14 cellular contexts compared by ENCODE assay signal in genomic region chrX:259692-260355, GRCh38. TPM values are rescaled to one million over a fixed set of nuclear protein-coding genes. Genes with fewer than 3 reads are reported as not detected.
DNase-seq lines count a peak whose midpoint lies in the region; ATAC-seq, FAIRE-seq and TF ChIP-seq lines count a peak whose summit lies in the region.
"Had no signal": no experiment of that assay in that cellular context is flagged by ENCODE, and none has a peak within 500 bp of the region (broad histone marks: within the 10 kb centered on the region; RNA-seq: fewer than 3 reads in every experiment).

No MANE protein-coding gene starts in this region.

- in situ Hi-C loops in K562 (cut with MboI): no loop called here

- no peak overlapping the region for H3T11ph ChIP-seq in H9 (ENCODE audit: low read length)

- H2AK5ac ChIP-seq in H9 (ENCODE audit: insufficient read length, low read length): no peak overlapping the region

- H2BK20ac ChIP-seq in H9 (ENCODE audit: low read depth, low read length, poor library complexity, severe bottlenecking): no peak overlapping the region

- no peaks in the 10 kb centered on the region for H3K9me1 ChIP-seq in K562 (ENCODE audit: control insufficient read depth, insufficient read depth, low read length)

- no CpG with 5 or more reads among the region's 21 CpGs for WGBS in H9 (ENCODE audit: extremely low coverage, insufficient read length, low lambda C conversion rate)
- WGBS in K562 (ENCODE audit: insufficient coverage, low coverage, missing lambda C conversion rate): 23% methylated on average over 20 of the region's 21 CpGs

- no peaks in the 10 kb centered on the region for H3K9me2 ChIP-seq in DOHH2 (replicated peaks; ENCODE audit: control insufficient read depth, low read length)

- peak overlapping the region in 2 of 3 experiments; percentile 58 to 89; a peak in 3 of 7 replicates for H3K27ac Mint-ChIP-seq in H9
- peak overlapping the region in 1 of 2 donors; percentile 36 for H3K27ac Mint-ChIP-seq in natural killer cell
- H3K27ac Mint-ChIP-seq in CD4-positive, alpha-beta memory T cell: peak overlapping the region in 3 of 7 donors; percentile 35 to 77 (median 69)

- H3K27me3 Mint-ChIP-seq in H9 (ENCODE audit: low read depth) (peaks cover 4% of the 10 kb centered on the region), natural killer cell (ENCODE audit: low read depth in 2 of 2) (no peaks in the 10 kb centered on the region)
- no peaks in the 10 kb centered on the region for H3K27me3 Mint-ChIP-seq in CD4-positive, alpha-beta memory T cell

- H3K36me3 Mint-ChIP-seq in H9 (ENCODE audit: insufficient read depth in 1 of 3, low read depth in 3 of 3): no peaks in the 10 kb centered on the region; a peak in 1 of 7 replicates
- H3K36me3 Mint-ChIP-seq in natural killer cell: no peaks in the 10 kb centered on the region
- H3K36me3 Mint-ChIP-seq in CD4-positive, alpha-beta memory T cell: no peaks in the 10 kb centered on the region

- no peaks in the 10 kb centered on the region for H3K36me3 ChIP-seq in DOHH2 (ENCODE audit: control insufficient read depth, low read length)
- no peaks in the 10 kb centered on the region for H3K36me3 ChIP-seq in K562 (ENCODE audit: control insufficient read depth, insufficient read depth, low read length)
- no peaks in the 10 kb centered on the region for H3K36me3 ChIP-seq in CD4-positive, alpha-beta memory T cell (ENCODE audit: insufficient read depth, low read length)

- no peak overlapping the region for H3K14ac ChIP-seq in H9 (ENCODE audit: insufficient read depth, low read length)

- no peak overlapping the region for H3K27ac ChIP-seq in DOHH2 (ENCODE audit: low read depth, low read length)
- no peak overlapping the region for H3K27ac ChIP-seq in H9 (ENCODE audit: insufficient read length, low read depth, low read length)
- H3K27ac ChIP-seq in K562 (ENCODE audit: extremely low read depth, low read depth, low read length): no peak overlapping the region
- H3K27ac ChIP-seq in CD4-positive, alpha-beta memory T cell (ENCODE audit: low read depth, low read length): no peak overlapping the region
- H3K27ac ChIP-seq: skin epidermis had no signal

- no TSS peak for BruUV-seq in K562 (replicated peaks; lab: Mats Ljungman, UMichigan)

- no peak overlapping the region for H3K18ac ChIP-seq in H9 (ENCODE audit: insufficient read length, low read depth, low read length)

- TF ChIP-seq CTCF in DOHH2 (IDR thresholded peaks at IDR 0.05; ENCODE audit: low read depth, low read length, poor library complexity, severe bottlenecking): no peak
- TF ChIP-seq CTCF in H9 (conservative IDR thresholded peaks at IDR 0.05): no peak
- no peak for TF ChIP-seq CTCF in K562 (IDR thresholded peaks at IDR 0.05 in 2 of 3, conservative IDR thresholded peaks at IDR 0.05 in 1 of 3; ENCODE audit: insufficient read depth in 2 of 3, low read depth in 1 of 3, low read length in 3 of 3)
- TF ChIP-seq CTCF in natural killer cell (IDR thresholded peaks at IDR 0.05): no peak

- peaks cover 10% of the 10 kb centered on the region for H3K4me1 ChIP-seq in DOHH2 (ENCODE audit: control insufficient read depth, low read length)
- no peaks in the 10 kb centered on the region for H3K4me1 ChIP-seq in H9 (ENCODE audit: insufficient read depth, low read length)
- peaks cover 9 to 21% of the 10 kb centered on the region in 2 experiments for H3K4me1 ChIP-seq in K562 (replicated peaks in 1 of 2; ENCODE audit: control insufficient read depth in 2 of 2, insufficient read depth in 2 of 2, low read length in 2 of 2)
- H3K4me1 ChIP-seq in CD4-positive, alpha-beta memory T cell (ENCODE audit: insufficient read depth, low read length): no peaks in the 10 kb centered on the region

- ATAC-seq in K562 (peak; percentile 40), natural killer cell (peak in 1 of 3 donors; percentile 50), GM18870 (IDR thresholded peaks at IDR 0.05; ENCODE audit: unreplicated experiment) (no peak)

- no peak overlapping the region for H2BK12ac ChIP-seq in H9 (ENCODE audit: insufficient read length, low read depth, low read length)

- intact Hi-C loops in K562 (cut with micrococcal nuclease) (no loop called here), natural killer cell (cut with micrococcal nuclease) (no loop called here)
- intact Hi-C loops in CD4-positive, alpha-beta memory T cell (cut with micrococcal nuclease): no loop called here

- POLR2A ChIA-PET in K562 (lab: Yijun Ruan, JAX): no interaction called here
- POLR2A ChIA-PET in CD4-positive, alpha-beta memory T cell (lab: Charles Lee; ENCODE audit: partially characterized antibody): no interaction called here

- no peak overlapping the region for H4K91ac ChIP-seq in H9 (ENCODE audit: insufficient read length, low read depth, low read length)

- no peak for FAIRE-seq in K562 (lab: Jason Lieb, UNC)
- FAIRE-seq: colon had no signal

- H3K9me3 ChIP-seq in DOHH2 (ENCODE audit: control insufficient read depth, insufficient read depth, low read length): no peaks in the 10 kb centered on the region
- no peaks in the 10 kb centered on the region for H3K9me3 ChIP-seq in H9 (ENCODE audit: control insufficient read depth, low read depth, low read length)
- H3K9me3 ChIP-seq in K562 (replicated peaks; ENCODE audit: control insufficient read depth, insufficient read depth, low read depth, low read length): no peaks in the 10 kb centered on the region
- H3K9me3 ChIP-seq in CD4-positive, alpha-beta memory T cell (ENCODE audit: control insufficient read depth in 1 of 2, low read length in 2 of 2): no peaks in the 10 kb centered on the region

- peak; percentile 93 for DNase-seq in H9
- DNase-seq in K562 (ENCODE audit: extremely low read depth in 1 of 4, low spot score in 3 of 4): peak in 2 of 4 experiments; percentile 3 to 9
- DNase-seq in natural killer cell: no peak
- no peak for DNase-seq in HuH-7 (ENCODE audit: low spot score)
- no peak for DNase-seq in DMS79 treated with DMSO at 0.1 percent for 48 hours (lab: John Stamatoyannopoulos, UW)
- no peak for DNase-seq in CD4-positive, alpha-beta memory T cell
- DNase-seq: amniotic stem cell, NCI-H1436, NCI-H524 treated with DMSO at 0.1 percent for 48 hours, occipital lobe had no signal

- 0 out of 2 replicates have a peak, but pooled peaks cover 3% of the 10 kb centered on the region for H3F3A ChIP-seq in DOHH2 (ENCODE audit: control insufficient read depth, insufficient read depth)

- H3K4me1 Mint-ChIP-seq in H9: peaks cover 10 to 13% of the 10 kb centered on the region in 2 experiments
- no peaks in the 10 kb centered on the region for H3K4me1 Mint-ChIP-seq in natural killer cell
- peaks cover 0 to 4% (median 2%) of the 10 kb centered on the region in 4 donors for H3K4me1 Mint-ChIP-seq in CD4-positive, alpha-beta memory T cell

- H3K4me3 Mint-ChIP-seq in H9 (peak overlapping the region in 1 of 2 experiments; percentile 22; a peak in 1 of 5 replicates), natural killer cell (peak overlapping the region; percentile 80)
- peak overlapping the region in 4 of 8 donors; percentile 38 to 65 (median 53) for H3K4me3 Mint-ChIP-seq in CD4-positive, alpha-beta memory T cell

- H2BK15ac ChIP-seq in H9 (ENCODE audit: low read depth, low read length): no peak overlapping the region

- CTCF ChIA-PET in K562 (lab: Yijun Ruan, JAX; ENCODE audit: low intra/inter-chr PET ratio): no interaction called here
- CTCF ChIA-PET in CD4-positive, alpha-beta memory T cell (lab: Charles Lee; ENCODE audit: partially characterized antibody): no interaction called here

- no peak overlapping the region for H2BK5ac ChIP-seq in H9 (ENCODE audit: insufficient read length, low read length)

- H3K79me1 ChIP-seq in H9 (ENCODE audit: insufficient read depth, low read depth, low read length, poor library complexity, severe bottlenecking): no peaks in the 10 kb centered on the region

- H3K79me2 ChIP-seq in DOHH2 (ENCODE audit: control insufficient read depth, low read length) (no peaks in the 10 kb centered on the region), H9 (ENCODE audit: insufficient read depth, low read length) (no peaks in the 10 kb centered on the region), K562 (ENCODE audit: control insufficient read depth, insufficient read depth, low read length) (no peaks in the 10 kb centered on the region)

- H3K27me3 ChIP-seq in DOHH2 (ENCODE audit: control insufficient read depth, low read length) (no peaks in the 10 kb centered on the region), H9 (ENCODE audit: insufficient read depth, low read length) (no peaks in the 10 kb centered on the region), K562 (ENCODE audit: control insufficient read depth in 2 of 2, insufficient read depth in 2 of 2, low read length in 2 of 2) (no peaks in the 10 kb centered on the region)
- no peaks in the 10 kb centered on the region for H3K27me3 ChIP-seq in CD4-positive, alpha-beta memory T cell (ENCODE audit: insufficient read depth, low read length)

- TF ChIP-seq RAD21 in K562 (CRISPR knock-in tag; conservative IDR thresholded peaks at IDR 0.05 in 1 of 2, IDR thresholded peaks at IDR 0.05 in 1 of 2): no peak

- no peak overlapping the region for H4K5ac ChIP-seq in H9 (ENCODE audit: insufficient read length, low read depth, low read length)

- H3K4me3 ChIP-seq in DOHH2 (ENCODE audit: low read length): 0 out of 2 replicates have a peak overlapping the region, but pooled peaks have one; percentile 1
- no peak overlapping the region for H3K4me3 ChIP-seq in K562
- no peak overlapping the region for H3K4me3 ChIP-seq in CD4-positive, alpha-beta memory T cell (ENCODE audit: low read length in 2 of 2)
- H3K4me3 ChIP-seq: skin epidermis had no signal

- H3K9me3 Mint-ChIP-seq in H9 (peaks cover 2 to 3% of the 10 kb centered on the region in 2 experiments; a peak in 2 of 5 replicates), natural killer cell (no peaks in the 10 kb centered on the region)
- no peaks in the 10 kb centered on the region for H3K9me3 Mint-ChIP-seq in CD4-positive, alpha-beta memory T cell

- no peaks in the 10 kb centered on the region for H3K23me2 ChIP-seq in H9 (ENCODE audit: insufficient read length, low read depth, low read length, poor library complexity, severe bottlenecking)

- H3K23ac ChIP-seq in H9 (ENCODE audit: insufficient read length, low read depth, low read length): no peak overlapping the region

- H3K4me2 ChIP-seq in DOHH2 (ENCODE audit: low read length): peak overlapping the region; percentile 47
- peak overlapping the region; percentile 26 for H3K4me2 ChIP-seq in H9 (ENCODE audit: insufficient read depth, insufficient read length, low read length)
- H3K4me2 ChIP-seq in K562 (ENCODE audit: insufficient read depth, low read length): no peak overlapping the region

- no peak overlapping the region for H2AFZ ChIP-seq in H9 (ENCODE audit: low read length)
- H2AFZ ChIP-seq in K562 (ENCODE audit: low read depth, low read length): no peak overlapping the region

- H2BK120ac ChIP-seq in H9 (ENCODE audit: low read depth, low read length, poor library complexity, severe bottlenecking): no peak overlapping the region

- H3K56ac ChIP-seq in H9 (ENCODE audit: insufficient read length, low read depth, low read length): no peak overlapping the region

- H3K4ac ChIP-seq in H9 (ENCODE audit: low read depth, low read length): no peak overlapping the region

- no peak for TF ChIP-seq EP300 in K562 (IDR thresholded peaks at IDR 0.05; ENCODE audit: low read length)

- no peak for TF ChIP-seq POLR2A in K562 (conservative IDR thresholded peaks at IDR 0.05)

- no peaks in the 10 kb centered on the region for H4K20me1 ChIP-seq in DOHH2 (ENCODE audit: control insufficient read depth, insufficient read depth, low read depth, low read length)
- no peaks in the 10 kb centered on the region for H4K20me1 ChIP-seq in H9 (ENCODE audit: control insufficient read depth, insufficient read depth, insufficient read length)
- H4K20me1 ChIP-seq in K562 (replicated peaks; ENCODE audit: control insufficient read depth, insufficient read depth, low read length): 0 out of 2 replicates have a peak, but pooled peaks cover 5% of the 10 kb centered on the region

- no peak overlapping the region for H4K8ac ChIP-seq in H9 (replicated peaks; ENCODE audit: insufficient read length, low read depth, low read length)

- no peak overlapping the region for H3K9ac ChIP-seq in H9 (ENCODE audit: extremely low read depth, insufficient read length, low read length)
- H3K9ac ChIP-seq in K562 (ENCODE audit: insufficient read depth in 1 of 2, low read depth in 2 of 2, low read length in 2 of 2): peak overlapping the region in 1 of 2 experiments; percentile 45; a peak in 2 of 4 replicates

RNA-seq across cellular contexts. Expression of gene PLCXD1, which starts 21.4 kb away (rescaled TPM):
- 96.5 and 96.9 TPM in 2 replicates for total RNA-seq in H9 (2021)
- total RNA-seq in K562 (2011; cell fraction: chromatin; rRNA removed; ENCODE audit: low replicate concordance): 52.4 and 139 TPM in 2 replicates
- total RNA-seq in K562 (2011; cell fraction: nucleolus; rRNA removed): 83.4 and 116 TPM in 2 replicates
- total RNA-seq in K562 (2011; cell fraction: nucleoplasm; rRNA removed): 77.7 and 93.6 TPM in 2 replicates
- 43.8 and 63.8 TPM in 2 replicates for total RNA-seq in K562 (2014; rRNA removed)
- 10.8 and 12.2 TPM in 2 replicates for total RNA-seq in K562 (2014; rRNA removed; fragmentation: Illumina TruSeq; extraction: Trizol)
- 26.0 and 27.3 TPM in 2 replicates for total RNA-seq in K562 (2015; rRNA removed; fragmentation: Illumina TruSeq; extraction: Trizol)
- total RNA-seq in K562 (2021): 50.5 and 52.6 TPM in 2 replicates
- 39.5 and 63.7 TPM in 2 replicates for polyA plus RNA-seq in K562 (2011; rRNA removed)
- 70.2 and 75.4 TPM in 2 replicates for polyA plus RNA-seq in K562 (2011; cell fraction: cytosol; rRNA removed)
- 99.5 and 137 TPM in 2 replicates for polyA plus RNA-seq in K562 (2011; cell fraction: nucleus; rRNA removed)
- 42.8 and 49.2 TPM in 2 replicates for polyA plus RNA-seq in K562 (2012)
- 40.7 and 60.2 TPM in 2 replicates for polyA plus RNA-seq in K562 (2014; fragmentation: Illumina TruSeq; extraction: Trizol)
- polyA plus RNA-seq in K562 (2014; fragmentation: Nextera tagmentation; extraction: Ambion mirVana): 1 to 10 TPM; 6.0 to 6.2 TPM
- polyA plus RNA-seq in K562 (2014; rRNA removed): 57.0 and 60.2 TPM in 2 replicates
- 27.5 and 36.2 TPM in 2 replicates for polyA minus RNA-seq in K562 (2011; rRNA and poly(A)+ RNA removed)
- 64.6 and 108 TPM in 2 replicates for polyA minus RNA-seq in K562 (2011; cell fraction: cytosol; rRNA and poly(A)+ RNA removed)
- 37.3 and 47.7 TPM in 2 replicates for polyA minus RNA-seq in K562 (2011; cell fraction: nucleus; rRNA and poly(A)+ RNA removed)
- 10 to 100 TPM; 16.3 to 20.9 (median 16.6) TPM for total RNA-seq in natural killer cell
- total RNA-seq in CD4-positive, alpha-beta memory T cell: 10 to 100 TPM; 28.3 to 28.7 TPM
- polyA plus RNA-seq in CD4-positive, alpha-beta memory T cell: 1 to 10 TPM; 3.1 to 8.4 TPM

RNA-seq across cellular contexts. Expression of gene GTPBP6, which starts 58.8 kb away (rescaled TPM):
- total RNA-seq in H9 (2021): 64.0 and 64.5 TPM in 2 replicates
- total RNA-seq in K562 (2011; cell fraction: chromatin; rRNA removed; ENCODE audit: low replicate concordance): 8.2 and 16.9 TPM in 2 replicates
- 12.7 and 13.9 TPM in 2 replicates for total RNA-seq in K562 (2011; cell fraction: nucleolus; rRNA removed)
- total RNA-seq in K562 (2011; cell fraction: nucleoplasm; rRNA removed): 7.4 and 11.1 TPM in 2 replicates
- 28.6 and 34.9 TPM in 2 replicates for total RNA-seq in K562 (2014; rRNA removed)
- total RNA-seq in K562 (2014; rRNA removed; fragmentation: Illumina TruSeq; extraction: Trizol): 1.8 and 2.7 TPM in 2 replicates
- 11.6 and 13.3 TPM in 2 replicates for total RNA-seq in K562 (2015; rRNA removed; fragmentation: Illumina TruSeq; extraction: Trizol)
- total RNA-seq in K562 (2021): 34.1 and 35.2 TPM in 2 replicates
- 8.0 and 13.2 TPM in 2 replicates for polyA plus RNA-seq in K562 (2011; rRNA removed)
- 11.9 and 25.0 TPM in 2 replicates for polyA plus RNA-seq in K562 (2011; cell fraction: cytosol; rRNA removed)
- polyA plus RNA-seq in K562 (2011; cell fraction: nucleus; rRNA removed): 21.1 and 25.4 TPM in 2 replicates
- polyA plus RNA-seq in K562 (2012): 18.5 and 21.7 TPM in 2 replicates
- 4.7 and 14.6 TPM in 2 replicates for polyA plus RNA-seq in K562 (2014; fragmentation: Illumina TruSeq; extraction: Trizol)
- polyA plus RNA-seq in K562 (2014; fragmentation: Nextera tagmentation; extraction: Ambion mirVana): under 1 TPM; 0.24 to 0.50 TPM
- 23.7 and 26.4 TPM in 2 replicates for polyA plus RNA-seq in K562 (2014; rRNA removed)
- polyA minus RNA-seq in K562 (2011; rRNA and poly(A)+ RNA removed): 4.6 and 6.0 TPM in 2 replicates
- 8.3 and 9.6 TPM in 2 replicates for polyA minus RNA-seq in K562 (2011; cell fraction: cytosol; rRNA and poly(A)+ RNA removed)
- 5.1 and 5.6 TPM in 2 replicates for polyA minus RNA-seq in K562 (2011; cell fraction: nucleus; rRNA and poly(A)+ RNA removed)
- 10 to 100 TPM; 46.9 to 62.8 (median 49.8) TPM for total RNA-seq in natural killer cell
- 10 to 100 TPM; 77.1 to 79.3 TPM for total RNA-seq in CD4-positive, alpha-beta memory T cell
- polyA plus RNA-seq in CD4-positive, alpha-beta memory T cell: 10 to 100 TPM; 34.8 to 49.4 TPM
